17 cellular contexts compared by ENCODE assay signal in the genomic region with DNA sequence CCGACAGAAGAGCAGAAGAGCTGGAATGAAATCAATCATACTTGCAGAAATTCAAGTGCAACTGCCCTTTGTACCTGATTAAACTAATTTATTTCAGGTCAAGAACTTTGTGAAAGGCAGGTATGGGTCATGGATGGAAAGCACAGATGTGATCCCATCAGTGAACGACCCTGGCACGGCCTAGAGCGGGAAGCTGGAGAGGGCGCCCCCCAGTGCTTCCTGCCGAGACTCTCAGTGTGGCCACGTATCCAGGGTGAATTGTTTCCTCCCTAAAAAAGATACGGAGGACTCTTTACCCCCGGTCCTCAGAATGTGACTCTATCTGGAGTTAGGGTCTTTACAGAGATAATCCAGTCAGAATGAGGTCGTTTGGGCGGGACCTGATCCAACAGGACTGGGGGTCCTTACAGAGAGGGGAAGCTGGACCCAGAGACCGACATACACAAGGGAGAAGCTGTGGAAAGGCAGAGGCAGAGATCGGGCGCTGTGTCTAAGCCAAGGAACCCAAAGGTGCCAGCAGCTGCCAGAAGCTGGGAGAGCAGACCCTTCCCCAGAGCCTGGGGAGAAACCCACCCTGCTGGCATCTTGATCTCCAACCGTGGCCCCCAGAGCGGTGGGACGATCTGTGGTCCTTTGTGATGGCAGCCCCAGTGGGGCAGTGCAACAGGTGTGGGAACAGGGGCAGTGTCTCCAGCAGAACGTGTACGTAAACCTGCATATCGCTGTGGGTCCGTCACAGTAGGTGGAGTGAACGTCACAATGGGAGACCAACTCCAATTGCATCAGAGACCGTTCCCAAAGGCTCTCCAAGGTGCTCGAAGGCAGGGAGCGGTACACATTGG.
DNase-seq lines count a peak whose midpoint lies in the region; ATAC-seq and TF ChIP-seq lines count a peak whose summit lies in the region.
"Had no signal": no experiment of that assay in that cellular context is flagged by ENCODE, and none has a peak within 500 bp of the region (broad histone marks: within the 10 kb centered on the region; RNA-seq: fewer than 3 reads in every experiment).

No MANE protein-coding gene starts in this region.

- no peak overlapping the region for H3K4me2 ChIP-seq in MM.1S (ENCODE audit: low read depth, low read length)
- H3K4me2 ChIP-seq: KMS-11 had no signal

- CTCF ChIA-PET in HEK293 (lab: Yijun Ruan, JAX), result no interaction called here

- no peak overlapping the region for H3K9ac ChIP-seq in MM.1S (ENCODE audit: low read length)
- H3K9ac ChIP-seq: KMS-11 had no signal

- H3K27ac ChIP-seq in HEK293 (ENCODE audit: extremely low read depth, low read depth, low read length) (no peak overlapping the region), MM.1S (ENCODE audit: low read length) (no peak overlapping the region)
- H3K27ac ChIP-seq: 22Rv1, KMS-11 had no signal

- DNase-seq in NCI-H345 treated with DMSO at 0.1 percent for 48 hours (lab: John Stamatoyannopoulos, UW; ENCODE audit: unreplicated experiment) (peak; percentile 30), NCI-H345 (lab: John Stamatoyannopoulos, UW) (no peak), chondrocyte (ENCODE audit: low spot score) (peak; percentile 71), progenitor cell of endocrine pancreas (ENCODE audit: low spot score, unreplicated experiment) (no peak), MM.1S (no peak), 8988T (no peak)
- DNase-seq: C1 segment of cervical spinal cord; NCI-H1092 treated with DMSO at 0.1 percent for 48 hours; NCI-H1694; NCI-H2107; NCI-H226; NK-92 treated with Interleukin-12 subunit alpha and Interleukin-12 subunit beta, amount 100 ng/mL, for 24 hours; SHP77 had no signal

- no peaks in the 10 kb centered on the region for H3K27me3 ChIP-seq in MM.1S (replicated peaks; ENCODE audit: insufficient read depth, low read length)

- no peak overlapping the region for H2AFZ ChIP-seq in MM.1S (ENCODE audit: low read length)

- no peaks in the 10 kb centered on the region for H3K79me2 ChIP-seq in MM.1S (ENCODE audit: low read length)

- peaks cover 0 to 31% of the 10 kb centered on the region in 2 experiments; a peak in 1 of 3 replicates for H3K36me3 ChIP-seq in HEK293 (ENCODE audit: control insufficient read depth in 2 of 2, insufficient read depth in 1 of 2, low read length in 2 of 2)
- H3K36me3 ChIP-seq in MM.1S (replicated peaks; ENCODE audit: insufficient read depth, low read length), result peaks cover 4% of the 10 kb centered on the region; the same call in 1 of the 2 replicates

- TF ChIP-seq CTCF in HEK293 (tag by site-specific recombination; IDR thresholded peaks at IDR 0.05) (no peak), chondrocyte (IDR thresholded peaks at IDR 0.05) (no peak), progenitor cell of endocrine pancreas (IDR thresholded peaks at IDR 0.05; ENCODE audit: unreplicated experiment) (no peak), MM.1S (IDR thresholded peaks at IDR 0.05; ENCODE audit: low read length) (no peak)

- H3K27me3 Mint-ChIP-seq in chondrocyte (ENCODE audit: low read depth) (no peaks in the 10 kb centered on the region), progenitor cell of endocrine pancreas (no peaks in the 10 kb centered on the region)

- no peak for ATAC-seq in HG02970 (IDR thresholded peaks at IDR 0.05; ENCODE audit: low FRiP score, unreplicated experiment)

- H4K20me1 ChIP-seq in MM.1S (ENCODE audit: insufficient read depth, low read length), result no peaks in the 10 kb centered on the region

- POLR2A ChIA-PET in HEK293 (lab: Yijun Ruan, JAX), result no interaction called here

- H3K4me3 Mint-ChIP-seq in chondrocyte (ENCODE audit: unreplicated experiment), result no peak overlapping the region
- no peak overlapping the region for H3K4me3 Mint-ChIP-seq in progenitor cell of endocrine pancreas (ENCODE audit: low read depth)

- H3K27ac Mint-ChIP-seq in chondrocyte (ENCODE audit: unreplicated experiment) (no peak overlapping the region), progenitor cell of endocrine pancreas (peak overlapping the region; percentile 69)

- H3K36me3 Mint-ChIP-seq in chondrocyte (ENCODE audit: low read depth) (peaks cover 17% of the 10 kb centered on the region), progenitor cell of endocrine pancreas (ENCODE audit: insufficient read depth) (peaks cover 20% of the 10 kb centered on the region)

- H3K4me1 Mint-ChIP-seq in chondrocyte (ENCODE audit: low read depth) (no peaks in the 10 kb centered on the region), progenitor cell of endocrine pancreas (ENCODE audit: low read depth) (peaks cover 6% of the 10 kb centered on the region)

- H3K9me3 Mint-ChIP-seq in chondrocyte (ENCODE audit: low read depth), result peaks cover 6% of the 10 kb centered on the region
- no peaks in the 10 kb centered on the region for H3K9me3 Mint-ChIP-seq in progenitor cell of endocrine pancreas (ENCODE audit: low read depth)

- no peaks in the 10 kb centered on the region for H3F3A ChIP-seq in MM.1S (ENCODE audit: insufficient read depth, low read length)

- H3K9me3 ChIP-seq in HEK293 (ENCODE audit: control insufficient read depth, insufficient read depth, low read depth, low read length) (no peaks in the 10 kb centered on the region), MM.1S (replicated peaks; ENCODE audit: insufficient read depth, low read length) (no peaks in the 10 kb centered on the region)

- H3K4me1 ChIP-seq in HEK293 (ENCODE audit: control insufficient read depth, insufficient read depth, low read length) (no peaks in the 10 kb centered on the region), MM.1S (ENCODE audit: low read length) (no peaks in the 10 kb centered on the region)

- no peaks in the 10 kb centered on the region for H3K9me2 ChIP-seq in MM.1S (replicated peaks; ENCODE audit: insufficient read depth, low read length)

- H3K4me3 ChIP-seq in HEK293 (ENCODE audit: low read depth, low read length) (no peak overlapping the region), MM.1S (ENCODE audit: low read length) (no peak overlapping the region)

TF ChIP-seq in HEK293, 187 proteins besides CTCF, POLR2A, EP300 and RAD21 (continues in another document):
- TF ChIP-seq SCRT2 (tag by site-specific recombination; IDR thresholded peaks at IDR 0.05), result peak; percentile 69
- TF ChIP-seq SCRT1 (tag by site-specific recombination; IDR thresholded peaks at IDR 0.05; ENCODE audit: borderline replicate concordance), result peak; percentile 49; the same call in 1 of the 2 replicates
- TF ChIP-seq, protein P1, sequence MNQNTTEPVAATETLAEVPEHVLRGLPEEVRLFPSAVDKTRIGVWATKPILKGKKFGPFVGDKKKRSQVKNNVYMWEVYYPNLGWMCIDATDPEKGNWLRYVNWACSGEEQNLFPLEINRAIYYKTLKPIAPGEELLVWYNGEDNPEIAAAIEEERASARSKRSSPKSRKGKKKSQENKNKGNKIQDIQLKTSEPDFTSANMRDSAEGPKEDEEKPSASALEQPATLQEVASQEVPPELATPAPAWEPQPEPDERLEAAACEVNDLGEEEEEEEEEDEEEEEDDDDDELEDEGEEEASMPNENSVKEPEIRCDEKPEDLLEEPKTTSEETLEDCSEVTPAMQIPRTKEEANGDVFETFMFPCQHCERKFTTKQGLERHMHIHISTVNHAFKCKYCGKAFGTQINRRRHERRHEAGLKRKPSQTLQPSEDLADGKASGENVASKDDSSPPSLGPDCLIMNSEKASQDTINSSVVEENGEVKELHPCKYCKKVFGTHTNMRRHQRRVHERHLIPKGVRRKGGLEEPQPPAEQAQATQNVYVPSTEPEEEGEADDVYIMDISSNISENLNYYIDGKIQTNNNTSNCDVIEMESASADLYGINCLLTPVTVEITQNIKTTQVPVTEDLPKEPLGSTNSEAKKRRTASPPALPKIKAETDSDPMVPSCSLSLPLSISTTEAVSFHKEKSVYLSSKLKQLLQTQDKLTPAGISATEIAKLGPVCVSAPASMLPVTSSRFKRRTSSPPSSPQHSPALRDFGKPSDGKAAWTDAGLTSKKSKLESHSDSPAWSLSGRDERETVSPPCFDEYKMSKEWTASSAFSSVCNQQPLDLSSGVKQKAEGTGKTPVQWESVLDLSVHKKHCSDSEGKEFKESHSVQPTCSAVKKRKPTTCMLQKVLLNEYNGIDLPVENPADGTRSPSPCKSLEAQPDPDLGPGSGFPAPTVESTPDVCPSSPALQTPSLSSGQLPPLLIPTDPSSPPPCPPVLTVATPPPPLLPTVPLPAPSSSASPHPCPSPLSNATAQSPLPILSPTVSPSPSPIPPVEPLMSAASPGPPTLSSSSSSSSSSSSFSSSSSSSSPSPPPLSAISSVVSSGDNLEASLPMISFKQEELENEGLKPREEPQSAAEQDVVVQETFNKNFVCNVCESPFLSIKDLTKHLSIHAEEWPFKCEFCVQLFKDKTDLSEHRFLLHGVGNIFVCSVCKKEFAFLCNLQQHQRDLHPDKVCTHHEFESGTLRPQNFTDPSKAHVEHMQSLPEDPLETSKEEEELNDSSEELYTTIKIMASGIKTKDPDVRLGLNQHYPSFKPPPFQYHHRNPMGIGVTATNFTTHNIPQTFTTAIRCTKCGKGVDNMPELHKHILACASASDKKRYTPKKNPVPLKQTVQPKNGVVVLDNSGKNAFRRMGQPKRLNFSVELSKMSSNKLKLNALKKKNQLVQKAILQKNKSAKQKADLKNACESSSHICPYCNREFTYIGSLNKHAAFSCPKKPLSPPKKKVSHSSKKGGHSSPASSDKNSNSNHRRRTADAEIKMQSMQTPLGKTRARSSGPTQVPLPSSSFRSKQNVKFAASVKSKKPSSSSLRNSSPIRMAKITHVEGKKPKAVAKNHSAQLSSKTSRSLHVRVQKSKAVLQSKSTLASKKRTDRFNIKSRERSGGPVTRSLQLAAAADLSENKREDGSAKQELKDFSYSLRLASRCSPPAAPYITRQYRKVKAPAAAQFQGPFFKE (tag by site-specific recombination; IDR thresholded peaks at IDR 0.05; ENCODE audit: borderline replicate concordance), result no peak
- peak; percentile 86 for TF ChIP-seq ZNF600 (tag by site-specific recombination; IDR thresholded peaks at IDR 0.05)
- no peak for TF ChIP-seq ZNF311 (tag by site-specific recombination; IDR thresholded peaks at IDR 0.05; ENCODE audit: borderline replicate concordance)

Comparison
In these comparisons a context has a peak if more than half of its experiments do, and no peak if none do; other contexts are left out.
1. DNase-seq: peak in NCI-H345 treated with DMSO at 0.1 percent for 48 hours (single experiment) and chondrocyte (single experiment); none in NCI-H345 (single experiment), progenitor cell of endocrine pancreas (single experiment), MM.1S (single experiment) and 8988T (single experiment).